Comparison of ENCODE assay signal across 16 cellular contexts in the genomic region with DNA sequence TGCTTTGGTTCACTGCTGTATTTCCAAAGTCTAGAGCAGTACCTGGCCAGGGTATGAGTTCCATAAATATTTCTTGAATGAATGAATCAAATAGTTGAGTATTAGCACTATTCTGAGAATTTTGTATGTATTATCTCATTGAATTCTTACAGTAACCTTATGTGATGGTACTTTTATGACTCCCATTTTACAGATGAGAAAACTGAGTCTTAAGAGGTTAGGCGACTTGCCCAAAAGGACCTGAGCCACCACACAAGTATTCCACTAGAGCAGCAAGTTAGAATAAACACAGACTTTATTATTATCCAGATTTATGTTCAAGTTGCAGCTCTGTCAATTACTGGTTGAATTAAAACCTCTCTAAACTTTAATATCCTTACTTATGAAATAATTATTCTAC. TPM values are rescaled to one million over a fixed set of nuclear protein-coding genes. Genes with fewer than 3 reads are reported as not detected.
DNase-seq lines count a peak whose midpoint lies in the region; ATAC-seq, FAIRE-seq and TF ChIP-seq lines count a peak whose summit lies in the region.
"Had no signal": no experiment of that assay in that cellular context is flagged by ENCODE, and none has a peak within 500 bp of the region (broad histone marks: within the 10 kb centered on the region; RNA-seq: fewer than 3 reads in every experiment).

No MANE protein-coding gene starts in this region.

- H3K36me3 ChIP-seq in IMR-90 (ENCODE audit: control insufficient read depth, insufficient read depth, low read length) = peaks cover 5% of the 10 kb centered on the region; the same call in 1 of the 2 replicates
- no peaks in the 10 kb centered on the region for H3K36me3 ChIP-seq in astrocyte (ENCODE audit: insufficient read depth, low read length)
- no peaks in the 10 kb centered on the region for H3K36me3 ChIP-seq in suprapubic skin
- H3K36me3 ChIP-seq: BE2C had no signal

- H2BK20ac ChIP-seq in IMR-90 (ENCODE audit: low read depth, low read length) = no peak overlapping the region

- H3K4me1 Mint-ChIP-seq in astrocyte (ENCODE audit: low read depth, unreplicated experiment) (peaks cover 15% of the 10 kb centered on the region), mesothelial cell of epicardium (peaks cover 50% of the 10 kb centered on the region)

- WGBS in IMR-90 (ENCODE audit: extremely low coverage in 2 of 2, insufficient read length in 1 of 2), 2 experiments = no CpG with 5 or more reads among the region's 1 CpG
- WGBS in suprapubic skin = 97% methylated on average over 1 of the region's 1 CpG

- no peak overlapping the region for H3K4me3 Mint-ChIP-seq in astrocyte (ENCODE audit: unreplicated experiment)
- no peak overlapping the region for H3K4me3 Mint-ChIP-seq in mesothelial cell of epicardium
- H3K4me3 Mint-ChIP-seq: T-helper 2 cell treated with Interferon-gamma antibody and Interleukin-4, amounts not matched to agents 5 μg/mL and 100 μg/mL, for 36 hours had no signal

- no peak for TF ChIP-seq POLR2A in IMR-90 (IDR thresholded peaks at IDR 0.05; ENCODE audit: low read depth, low read length)
- no peak for TF ChIP-seq POLR2A in suprapubic skin (IDR thresholded peaks at IDR 0.05)

- BruUV-seq in IMR-90 (replicated peaks; lab: Mats Ljungman, UMichigan) = no TSS peak

- H2AFZ ChIP-seq in IMR-90 (replicated peaks; ENCODE audit: low read length, poor library complexity) (no peak overlapping the region), astrocyte (ENCODE audit: low read depth, low read length) (no peak overlapping the region)

- FAIRE-seq in astrocyte (lab: Jason Lieb, UNC) = no peak

- no peak overlapping the region for H3K4ac ChIP-seq in IMR-90 (ENCODE audit: low read depth, low read length)

- H3K4me1 ChIP-seq in IMR-90 (ENCODE audit: control insufficient read depth, insufficient read depth, low read length) (peaks cover 39% of the 10 kb centered on the region), astrocyte (ENCODE audit: insufficient read depth, low read length) (peaks cover 28% of the 10 kb centered on the region), suprapubic skin (peaks cover 72% of the 10 kb centered on the region)

- H3K23ac ChIP-seq in IMR-90 (ENCODE audit: low read depth, low read length) = no peak overlapping the region

- no peak overlapping the region for H4K8ac ChIP-seq in IMR-90 (ENCODE audit: low read depth in 2 of 2, low read length in 2 of 2)

- TF ChIP-seq RAD21 in IMR-90 (IDR thresholded peaks at IDR 0.05; ENCODE audit: low read length) = no peak

- CTCF ChIA-PET in IMR-90 (lab: Yijun Ruan, JAX) = no interaction called here

- H3K27ac ChIP-seq in IMR-90 (ENCODE audit: insufficient read depth, low read length) = no peak overlapping the region
- H3K27ac ChIP-seq in astrocyte (ENCODE audit: low read depth, low read length) = peak overlapping the region; percentile 65
- peak overlapping the region; percentile 82 for H3K27ac ChIP-seq in suprapubic skin

- in situ Hi-C loops in IMR-90 (cut with MboI; ENCODE audit: low sequenced_read_pairs) = no loop called here

- no peak overlapping the region for H3K4me2 ChIP-seq in IMR-90 (ENCODE audit: low read depth, low read length)
- no peak overlapping the region for H3K4me2 ChIP-seq in astrocyte (ENCODE audit: low read length)

- peaks cover 24% of the 10 kb centered on the region for H3K79me2 ChIP-seq in astrocyte (ENCODE audit: insufficient read depth, low read length)

- H3K79me1 ChIP-seq in IMR-90 (ENCODE audit: low read depth in 1 of 2, low read length in 2 of 2) = peaks cover 44 to 83% of the 10 kb centered on the region in 2 experiments

- H3K14ac ChIP-seq in IMR-90 (replicated peaks; ENCODE audit: low read depth, low read length) = no peak overlapping the region

- H4K5ac ChIP-seq in IMR-90 (ENCODE audit: low read depth, low read length) = no peak overlapping the region

- DNase-seq in IMR-90 (no peak), astrocyte (ENCODE audit: low read depth) (no peak), mesothelial cell of epicardium (ENCODE audit: low spot score in 2 of 2, unreplicated experiment in 2 of 2) (no peak), suprapubic skin (ENCODE audit: low spot score in 2 of 2) (no peak), NCI-H2171 (lab: John Stamatoyannopoulos, UW) (no peak)
- DNase-seq in activated CD8-positive, alpha-beta memory T cell treated with anti-CD3 and anti-CD28 coated beads, Interleukin-2, amount 50 U/mL, for 48 hours = no peak
- DNase-seq: activated CD4-positive, CD25-positive, alpha-beta regulatory T cell treated with anti-CD3 and anti-CD28 coated beads, Interleukin-2, amount 50 U/mL, for 72 hours; BE2C; DMS 273 treated with DMSO at 0.1 percent for 48 hours; effector memory CD4-positive, alpha-beta T cell; retina; SHP77; stimulated activated naive CD8-positive, alpha-beta T cell treated with anti-CD3 and anti-CD28 coated beads, Interleukin-15, amount 100 ng/mL, for 72 hours had no signal

- no peak overlapping the region for H3K9ac ChIP-seq in IMR-90 (ENCODE audit: low read depth, low read length)
- no peak overlapping the region for H3K9ac ChIP-seq in astrocyte (ENCODE audit: low read length)

- POLR2A ChIA-PET in IMR-90 (lab: Charles Lee; ENCODE audit: unreplicated experiment) = no interaction called here

- peaks cover 32% of the 10 kb centered on the region for H4K20me1 ChIP-seq in IMR-90 (ENCODE audit: insufficient read depth, low read length)
- peaks cover 13% of the 10 kb centered on the region for H4K20me1 ChIP-seq in astrocyte (ENCODE audit: insufficient read depth, low read length)

- H3K9me3 Mint-ChIP-seq in astrocyte (ENCODE audit: unreplicated experiment) (no peaks in the 10 kb centered on the region), mesothelial cell of epicardium (peaks cover 4% of the 10 kb centered on the region)
- H3K9me3 Mint-ChIP-seq: nephron; stimulated activated naive CD8-positive, alpha-beta T cell treated with anti-CD3 and anti-CD28 coated beads, Interleukin-15, amount 100 ng/mL, for 72 hours had no signal

- no peak overlapping the region for H2BK120ac ChIP-seq in IMR-90 (ENCODE audit: low read depth, low read length)

- H3K27ac Mint-ChIP-seq in astrocyte (ENCODE audit: unreplicated experiment) (no peak overlapping the region), mesothelial cell of epicardium (peak overlapping the region; percentile 95)

- no peak for TF ChIP-seq EP300 in suprapubic skin (IDR thresholded peaks at IDR 0.05)

- intact Hi-C loops in IMR-90 (cut with micrococcal nuclease) = no loop called here

- no peaks in the 10 kb centered on the region for H3K27me3 Mint-ChIP-seq in astrocyte (ENCODE audit: low read depth, unreplicated experiment)
- no peaks in the 10 kb centered on the region for H3K27me3 Mint-ChIP-seq in mesothelial cell of epicardium (ENCODE audit: low read depth)
- H3K27me3 Mint-ChIP-seq: stimulated activated naive CD8-positive, alpha-beta T cell treated with anti-CD3 and anti-CD28 coated beads, Interleukin-15, amount 100 ng/mL, for 72 hours had no signal

- peak overlapping the region; percentile 93 for H2BK5ac ChIP-seq in IMR-90 (ENCODE audit: low read depth, low read length, poor library complexity, severe bottlenecking)

- H3K36me3 Mint-ChIP-seq in astrocyte (ENCODE audit: low read depth, unreplicated experiment) (peaks cover 4% of the 10 kb centered on the region), mesothelial cell of epicardium (peaks cover 9% of the 10 kb centered on the region)

- no peaks in the 10 kb centered on the region for H3K27me3 ChIP-seq in IMR-90 (ENCODE audit: control insufficient read depth, insufficient read depth, low read length)
- H3K27me3 ChIP-seq in astrocyte (ENCODE audit: insufficient read depth, low read length) = no peaks in the 10 kb centered on the region
- H3K27me3 ChIP-seq in suprapubic skin = no peaks in the 10 kb centered on the region
- H3K27me3 ChIP-seq: BE2C had no signal

- no peak overlapping the region for H2AK5ac ChIP-seq in IMR-90 (ENCODE audit: low read depth, low read length)

- H3K18ac ChIP-seq in IMR-90 (ENCODE audit: low read depth, low read length) = peak overlapping the region; percentile 55; the same call in 1 of the 2 replicates

- no peak overlapping the region for H4K91ac ChIP-seq in IMR-90 (ENCODE audit: insufficient read depth, low read depth, low read length)

- TF ChIP-seq CTCF in IMR-90 (conservative IDR thresholded peaks at IDR 0.05; ENCODE audit: low read depth, low read length) (no peak), astrocyte (IDR thresholded peaks at IDR 0.05; ENCODE audit: insufficient read depth, low read depth, low read length) (no peak), mesothelial cell of epicardium (IDR thresholded peaks at IDR 0.05; ENCODE audit: unreplicated experiment) (no peak), suprapubic skin (IDR thresholded peaks at IDR 0.05) (no peak)

- H3K4me3 ChIP-seq in IMR-90 (ENCODE audit: insufficient read depth, low read depth, low read length) (no peak overlapping the region), astrocyte (ENCODE audit: insufficient read depth, low read depth, low read length) (no peak overlapping the region), suprapubic skin (no peak overlapping the region)

- no peak overlapping the region for H2AK9ac ChIP-seq in IMR-90 (replicated peaks; ENCODE audit: low read depth, low read length, poor library complexity)

- no peak overlapping the region for H2BK15ac ChIP-seq in IMR-90 (ENCODE audit: low read depth, low read length)

- H3K9me3 ChIP-seq in IMR-90 (ENCODE audit: control insufficient read depth, insufficient read depth, low read length) (no peaks in the 10 kb centered on the region), astrocyte (ENCODE audit: insufficient read depth, low read depth, low read length) (no peaks in the 10 kb centered on the region), suprapubic skin (no peaks in the 10 kb centered on the region)
- H3K9me3 ChIP-seq: BE2C had no signal

- no peak for ATAC-seq in IMR-90 (ENCODE audit: low read depth)
- no peak for ATAC-seq in HG03439 (IDR thresholded peaks at IDR 0.05; ENCODE audit: unreplicated experiment)
- ATAC-seq: stimulated activated naive CD8-positive, alpha-beta T cell treated with anti-CD3 and anti-CD28 coated beads, Interleukin-15, amount 100 ng/mL, for 72 hours had no signal

- no peak overlapping the region for H3K56ac ChIP-seq in IMR-90 (ENCODE audit: extremely low read depth, insufficient read depth, low read length)

- dilution Hi-C loops in IMR-90 (cut with HindIII; ENCODE audit: low sequenced_read_pairs, unreplicated experiment) = no loop called here

- peaks cover 29% of the 10 kb centered on the region for H3K9me1 ChIP-seq in IMR-90 (ENCODE audit: insufficient read depth, low read length)

TF ChIP-seq in IMR-90, 13 proteins besides CTCF, POLR2A, EP300 and RAD21:
- TF ChIP-seq NFE2L2 (IDR thresholded peaks at IDR 0.05; ENCODE audit: low read depth, low read length) (no peak), RCOR1 (IDR thresholded peaks at IDR 0.05; ENCODE audit: insufficient replicate concordance, low read length) (peak; percentile 24)

RNA-seq across cellular contexts. Expression of a gene that starts 29.4 kb away (rescaled TPM):
- total RNA-seq in IMR-90 (2012; rRNA removed) = 4.7 and 6.7 TPM in 2 replicates
- 14.8 and 17.3 TPM in 2 replicates for polyA plus RNA-seq in IMR-90 (2012; rRNA removed)
- polyA plus RNA-seq in IMR-90 (2012; cell fraction: cytosol; rRNA removed) = 7.9 and 10.2 TPM in 2 replicates
- 34.6 and 47.3 TPM in 2 replicates for polyA plus RNA-seq in IMR-90 (2012; cell fraction: nucleus; rRNA removed; ENCODE audit: low replicate concordance)
- 21.4 and 22.2 TPM in 2 replicates for total RNA-seq in astrocyte
- 52.9 to 57.1 TPM (median 56.6 TPM) in 3 replicates for total RNA-seq in mesothelial cell of epicardium
- 10 to 100 TPM; 23.6 to 50.4 (median 33.4) TPM for total RNA-seq in suprapubic skin
